Comparison of ENCODE assay signal across 1 cellular context in genomic region chr22:37018815-37019308, GRCh38.
TF ChIP-seq lines count a peak whose summit lies in the region.

No MANE protein-coding gene starts in this region.

TF ChIP-seq in HEK293, 187 proteins besides CTCF, POLR2A, EP300 and RAD21 (continued from another document and continues in another):
- TF ChIP-seq BCL11A (tag by site-specific recombination; IDR thresholded peaks at IDR 0.05; ENCODE audit: low read depth) (no peak), ZNF132 (tag by site-specific recombination; IDR thresholded peaks at IDR 0.05; ENCODE audit: borderline replicate concordance) (no peak), GLIS2 (tag by site-specific recombination; IDR thresholded peaks at IDR 0.05) (peak; percentile 87), GLI4 (tag by site-specific recombination; IDR thresholded peaks at IDR 0.05) (no peak), KLF8 (tag by site-specific recombination; IDR thresholded peaks at IDR 0.05) (peak; percentile 62), ZBTB20 (tag by site-specific recombination; IDR thresholded peaks at IDR 0.05) (peak; percentile 97), PATZ1 (tag by site-specific recombination; IDR thresholded peaks at IDR 0.05) (peak; percentile 73), ZFHX2 (tag by site-specific recombination; conservative IDR thresholded peaks at IDR 0.05) (peak; percentile 59; the same call in 1 of the 2 replicates), ZBTB8A (tag by site-specific recombination; IDR thresholded peaks at IDR 0.05) (peak; percentile 53), GLIS1 (tag by site-specific recombination; IDR thresholded peaks at IDR 0.05) (peak; percentile 40; the same call in 1 of the 2 replicates), KLF1 (tag by site-specific recombination; IDR thresholded peaks at IDR 0.05) (peak; percentile 75), ZNF692 (tag by site-specific recombination; IDR thresholded peaks at IDR 0.05) (peak; percentile 51), ZNF341 (tag by site-specific recombination; IDR thresholded peaks at IDR 0.05; ENCODE audit: low read depth) (peak; percentile 91), ZNF138 (tag by site-specific recombination; IDR thresholded peaks at IDR 0.05; ENCODE audit: borderline replicate concordance) (no peak), HOXD13 (CRISPR knock-in tag; IDR thresholded peaks at IDR 0.05; ENCODE audit: borderline replicate concordance) (no peak), ZFP69B (tag by site-specific recombination; IDR thresholded peaks at IDR 0.05) (peak; percentile 56; the same call in 1 of the 2 replicates), ZNF621 (tag by site-specific recombination; IDR thresholded peaks at IDR 0.05) (no peak), ZEB2 (tag by site-specific recombination; IDR thresholded peaks at IDR 0.05) (peak; percentile 69), ZBTB17 (tag by site-specific recombination; IDR thresholded peaks at IDR 0.05) (0 out of 2 replicates have a peak, but pooled peaks have one; percentile 26), ELK4 (IDR thresholded peaks at IDR 0.05; ENCODE audit: borderline replicate concordance, low read depth, low read length) (no peak), IKZF3 (tag by site-specific recombination; IDR thresholded peaks at IDR 0.05) (0 out of 2 replicates have a peak, but pooled peaks have one; percentile 13), BCL11B (tag by site-specific recombination; IDR thresholded peaks at IDR 0.05; ENCODE audit: low read depth) (no peak), WT1 (tag by site-specific recombination; IDR thresholded peaks at IDR 0.05) (no peak), SP2 (tag by site-specific recombination; IDR thresholded peaks at IDR 0.05) (peak; percentile 53), PRDM10 (tag by site-specific recombination; IDR thresholded peaks at IDR 0.05) (peak; percentile 49), SALL2 (tag by site-specific recombination; IDR thresholded peaks at IDR 0.05; ENCODE audit: borderline replicate concordance) (no peak), KLF16 (tag by site-specific recombination; IDR thresholded peaks at IDR 0.05) (0 out of 2 replicates have a peak, but pooled peaks have one; percentile 52), ZNF280D (tag by site-specific recombination; IDR thresholded peaks at IDR 0.05) (no peak), ZNF843 (tag by site-specific recombination; IDR thresholded peaks at IDR 0.05) (no peak), ZBTB26 (tag by site-specific recombination; optimal IDR thresholded peaks at IDR 0.05) (peak; percentile 27), EGR2 (tag by site-specific recombination; IDR thresholded peaks at IDR 0.05; ENCODE audit: low read depth) (0 out of 2 replicates have a peak, but pooled peaks have one; percentile 34), ZXDB (tag by site-specific recombination; IDR thresholded peaks at IDR 0.05) (peak; percentile 61; the same call in 1 of the 2 replicates), ZNF660 (tag by site-specific recombination; IDR thresholded peaks at IDR 0.05) (0 out of 2 replicates have a peak, but pooled peaks have one; percentile 12), ZNF114 (tag by site-specific recombination; IDR thresholded peaks at IDR 0.05) (no peak), HIC1 (tag by site-specific recombination; IDR thresholded peaks at IDR 0.05) (peak; percentile 40; the same call in 1 of the 2 replicates), ZNF184 (tag by site-specific recombination; IDR thresholded peaks at IDR 0.05) (0 out of 2 replicates have a peak, but pooled peaks have one; percentile 25), ZBTB10 (tag by site-specific recombination; IDR thresholded peaks at IDR 0.05) (peak; percentile 71), ZNF626 (tag by site-specific recombination; IDR thresholded peaks at IDR 0.05) (no peak), PBX3 (CRISPR knock-in tag; IDR thresholded peaks at IDR 0.05) (no peak)
